ENCODE assay signal across 24 cellular contexts in genomic region chr10:5492929-5493576, GRCh38. TPM values are rescaled to one million over a fixed set of nuclear protein-coding genes. Genes with fewer than 3 reads are reported as not detected.
A peak's percentile ranks its signal among the peaks of the same experiment; 100 is the strongest.
DNase-seq lines count a peak whose midpoint lies in the region; ATAC-seq and TF ChIP-seq lines count a peak whose summit lies in the region.
"Had no signal": no experiment of that assay in that cellular context is flagged by ENCODE, and none has a peak within 500 bp of the region (broad histone marks: within the 10 kb centered on the region; RNA-seq: fewer than 3 reads in every experiment).

No MANE protein-coding gene starts in this region.

- H3K4me1 ChIP-seq in upper lobe of right lung (no peaks in the 10 kb centered on the region), A673 (ENCODE audit: insufficient read depth, low read length, poor library complexity, severe bottlenecking) (no peaks in the 10 kb centered on the region)
- H3K4me1 ChIP-seq in CD8-positive, alpha-beta T cell (ENCODE audit: insufficient read depth, low read length): no peaks in the 10 kb centered on the region

- intact Hi-C loops in upper lobe of right lung (cut with DNase I): no loop called here
- intact Hi-C loops in CD8-positive, alpha-beta T cell (cut with DNase I, micrococcal nuclease): no loop called here
- intact Hi-C loops in A673 (cut with micrococcal nuclease; ENCODE audit: unreplicated experiment): no loop called here

- no TSS peak for BruUV-seq in A673 (replicated peaks; lab: Mats Ljungman, UMichigan)

- ATAC-seq in upper lobe of right lung: no peak
- ATAC-seq in CD8-positive, alpha-beta T cell: no peak
- ATAC-seq: GM23338, HCT116 had no signal

- no peaks in the 10 kb centered on the region for H3K9me3 ChIP-seq in upper lobe of right lung
- H3K9me3 ChIP-seq in CD8-positive, alpha-beta T cell (ENCODE audit: low read length): no peaks in the 10 kb centered on the region
- no peaks in the 10 kb centered on the region for H3K9me3 ChIP-seq in A673 (ENCODE audit: low read depth, low read length, poor library complexity, severe bottlenecking)
- H3K9me3 ChIP-seq: MG63 had no signal

- DNase-seq in activated effector memory CD4-positive, alpha-beta T cell treated with anti-CD3 and anti-CD28 coated beads, Interleukin-2, amount 50 U/mL, for 16 hours: peak; percentile 25
- DNase-seq in activated effector memory CD4-positive, alpha-beta T cell treated with Interleukin-2 at 50 U/mL for 16 hours: no peak
- no peak for DNase-seq in mesothelial cell of epicardium (ENCODE audit: low spot score in 2 of 2, unreplicated experiment in 2 of 2)
- DNase-seq in upper lobe of right lung: peak; percentile 43
- no peak for DNase-seq in CD8-positive, alpha-beta T cell
- DNase-seq in DMS153 (lab: John Stamatoyannopoulos, UW): no peak
- DNase-seq in A673 (ENCODE audit: low spot score): no peak
- DNase-seq: 8988T; CD8-positive, alpha-beta memory T cell; DMS79; Karpas-422; MG63; NCI-H1048; NCI-H2029 treated with DMSO at 0.1 percent for 48 hours; NCI-H2171 treated with DMSO at 0.1 percent for 48 hours; NCI-H446 treated with DMSO at 0.1 percent for 48 hours; NK-92 treated with Interleukin-12 subunit alpha and Interleukin-12 subunit beta, amount 100 ng/mL, for 24 hours; SIG-M5 had no signal

- peaks cover 19% of the 10 kb centered on the region for H3K4me1 Mint-ChIP-seq in mesothelial cell of epicardium
- H3K4me1 Mint-ChIP-seq in CD8-positive, alpha-beta T cell (ENCODE audit: low read depth): no peaks in the 10 kb centered on the region
- H3K4me1 Mint-ChIP-seq: CD8-positive, alpha-beta memory T cell had no signal

- no peak overlapping the region for H3K4me3 Mint-ChIP-seq in mesothelial cell of epicardium
- no peak overlapping the region for H3K4me3 Mint-ChIP-seq in CD8-positive, alpha-beta T cell
- H3K4me3 Mint-ChIP-seq: CD8-positive, alpha-beta memory T cell; GM23338; IgD-negative memory B cell had no signal

- no peaks in the 10 kb centered on the region for H3K27me3 ChIP-seq in upper lobe of right lung
- H3K27me3 ChIP-seq in CD8-positive, alpha-beta T cell (ENCODE audit: insufficient read depth, low read length): no peaks in the 10 kb centered on the region
- H3K27me3 ChIP-seq in A673 (replicated peaks; ENCODE audit: insufficient read depth, low read depth, low read length, poor library complexity): no peaks in the 10 kb centered on the region
- H3K27me3 ChIP-seq: MG63 had no signal

- no peak overlapping the region for H3K4me3 ChIP-seq in upper lobe of right lung
- H3K4me3 ChIP-seq in CD8-positive, alpha-beta T cell (ENCODE audit: low read depth, low read length): no peak overlapping the region
- H3K4me3 ChIP-seq in A673 (ENCODE audit: low read depth, low read length, poor library complexity, severe bottlenecking): no peak overlapping the region
- H3K4me3 ChIP-seq: GM23338, MG63 had no signal

- H3K9me3 Mint-ChIP-seq in mesothelial cell of epicardium: peaks cover 5% of the 10 kb centered on the region
- H3K9me3 Mint-ChIP-seq in CD8-positive, alpha-beta T cell: peaks cover 2% of the 10 kb centered on the region

- POLR2A ChIA-PET in CD8-positive, alpha-beta T cell (lab: Charles Lee): no interaction called here
- POLR2A ChIA-PET in A673 (lab: Charles Lee; ENCODE audit: low non-redundant PET): no interaction called here

- no peaks in the 10 kb centered on the region for H3K36me3 ChIP-seq in upper lobe of right lung
- no peaks in the 10 kb centered on the region for H3K36me3 ChIP-seq in CD8-positive, alpha-beta T cell (ENCODE audit: insufficient read depth, low read length)
- H3K36me3 ChIP-seq in A673 (ENCODE audit: insufficient read depth, low read length, poor library complexity, severe bottlenecking): no peaks in the 10 kb centered on the region
- H3K36me3 ChIP-seq: MG63 had no signal

- H3K27me3 Mint-ChIP-seq in mesothelial cell of epicardium (ENCODE audit: low read depth): no peaks in the 10 kb centered on the region
- H3K27me3 Mint-ChIP-seq in CD8-positive, alpha-beta T cell (ENCODE audit: low read depth): no peaks in the 10 kb centered on the region

- H3K27ac Mint-ChIP-seq in mesothelial cell of epicardium: peak overlapping the region; percentile 70
- H3K27ac Mint-ChIP-seq in CD8-positive, alpha-beta T cell: no peak overlapping the region
- H3K27ac Mint-ChIP-seq: CD8-positive, alpha-beta memory T cell; GM23338; IgD-negative memory B cell had no signal

- TF ChIP-seq CTCF in VCaP (conservative IDR thresholded peaks at IDR 0.05) (no peak), mesothelial cell of epicardium (IDR thresholded peaks at IDR 0.05; ENCODE audit: unreplicated experiment) (no peak), upper lobe of right lung (IDR thresholded peaks at IDR 0.05) (no peak), A673 (conservative IDR thresholded peaks at IDR 0.05; ENCODE audit: low read depth, low read length) (no peak)
- no peak for TF ChIP-seq CTCF in CD8-positive, alpha-beta T cell (IDR thresholded peaks at IDR 0.05)

- H3K27ac ChIP-seq in VCaP (peak overlapping the region; percentile 61), upper lobe of right lung (no peak overlapping the region), A673 (ENCODE audit: low read depth, low read length, poor library complexity, severe bottlenecking) (no peak overlapping the region)
- H3K27ac ChIP-seq in CD8-positive, alpha-beta T cell (ENCODE audit: low read depth, low read length): no peak overlapping the region
- H3K27ac ChIP-seq: HL-60 had no signal

- peaks cover 1% of the 10 kb centered on the region for H3K36me3 Mint-ChIP-seq in mesothelial cell of epicardium
- no peaks in the 10 kb centered on the region for H3K36me3 Mint-ChIP-seq in CD8-positive, alpha-beta T cell
- H3K36me3 Mint-ChIP-seq: CD8-positive, alpha-beta memory T cell; IgD-negative memory B cell had no signal

- CTCF ChIA-PET in CD8-positive, alpha-beta T cell (lab: Charles Lee): no interaction called here
- CTCF ChIA-PET in A673 (lab: Charles Lee): no interaction called here

RNA-seq across cellular contexts. Expression of gene CALML5, which starts 6.3 kb away (rescaled TPM):
- total RNA-seq in mesothelial cell of epicardium: 0.42 TPM in 1 of 3 replicates, not detected in the others
- not detected for total RNA-seq in upper lobe of right lung
- total RNA-seq in CD8-positive, alpha-beta T cell: not detected
- not detected in 2 replicates for total RNA-seq in A673 (2021)
- total RNA-seq: CD8-positive, alpha-beta memory T cell; GM23338 had no signal

RNA-seq across cellular contexts. Expression of gene CALML3, which starts 31.7 kb away (rescaled TPM):
- total RNA-seq in mesothelial cell of epicardium (0.07 TPM in 1 of 3 replicates, not detected in the others), upper lobe of right lung (not detected), A673 (2021) (not detected in 2 replicates)
- total RNA-seq in CD8-positive, alpha-beta T cell: not detected
- total RNA-seq: CD8-positive, alpha-beta memory T cell; GM23338; HT1080 had no signal

Comparison
In these comparisons a context has a peak if more than half of its experiments do, and no peak if none do; other contexts are left out.
1. DNase-seq: peak in activated effector memory CD4-positive, alpha-beta T cell treated with anti-CD3 and anti-CD28 coated beads, Interleukin-2, amount 50 U/mL, for 16 hours (single experiment) and upper lobe of right lung (single experiment); none in activated effector memory CD4-positive, alpha-beta T cell treated with Interleukin-2 at 50 U/mL for 16 hours (single experiment), mesothelial cell of epicardium (0 of 2), CD8-positive, alpha-beta T cell (0 of 7), DMS153 (single experiment) and A673 (single experiment).